Comparison of ENCODE assay signal across 8 cellular contexts in the genomic region with DNA sequence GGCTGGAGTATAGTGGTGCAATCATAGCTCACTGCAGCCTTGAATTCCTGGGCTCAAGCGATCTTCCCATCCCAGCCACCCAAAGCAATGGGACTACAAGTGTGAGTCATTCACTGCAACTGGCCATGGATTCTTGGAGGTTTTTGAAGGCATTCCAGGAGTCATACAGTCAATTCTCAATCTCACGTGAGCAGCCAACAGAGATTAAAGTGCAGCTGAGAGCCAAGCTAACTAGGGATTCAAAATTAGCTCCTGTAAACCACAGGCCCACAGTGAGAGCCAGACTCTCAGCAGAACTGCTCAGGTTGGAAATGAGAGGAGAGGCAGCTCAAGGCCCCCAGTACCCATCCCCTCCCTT. TPM values are rescaled to one million over a fixed set of nuclear protein-coding genes. Genes with fewer than 3 reads are reported as not detected.
DNase-seq lines count a peak whose midpoint lies in the region; ATAC-seq and TF ChIP-seq lines count a peak whose summit lies in the region.

No MANE protein-coding gene starts in this region.

- H3K4me1 ChIP-seq in SJSA1 (replicated peaks), result peaks cover 56% of the 10 kb centered on the region

- H3K27ac ChIP-seq in SJSA1, result peak overlapping the region; percentile 87

- peak; percentile 95 for DNase-seq in GM04503 (ENCODE audit: low read depth)
- DNase-seq in SJSA1 (ENCODE audit: low read depth in 1 of 2, low spot score in 2 of 2), result peak; percentile 81 to 89
- DNase-seq in fibroblast of mammary gland (ENCODE audit: low read depth), result peak; percentile 96
- DNase-seq in retinal pigment epithelial cell (ENCODE audit: low read depth), result peak; percentile 95
- DNase-seq in NCI-H1930 (lab: John Stamatoyannopoulos, UW), result no peak
- DNase-seq in NCI-H526 (lab: John Stamatoyannopoulos, UW), result no peak

- peaks cover 63% of the 10 kb centered on the region for H3K36me3 ChIP-seq in SJSA1

- H3K9me3 ChIP-seq in SJSA1 (replicated peaks), result no peaks in the 10 kb centered on the region

- ATAC-seq in HG03342 (IDR thresholded peaks at IDR 0.05; ENCODE audit: unreplicated experiment) (no peak), HG03139 (IDR thresholded peaks at IDR 0.05; ENCODE audit: unreplicated experiment) (no peak)

- H3K27me3 ChIP-seq in SJSA1 (replicated peaks), result no peaks in the 10 kb centered on the region

- no peak for TF ChIP-seq CTCF in fibroblast of mammary gland (conservative IDR thresholded peaks at IDR 0.05; ENCODE audit: control insufficient read depth, insufficient read depth, low read depth, low read length)
- TF ChIP-seq CTCF in retinal pigment epithelial cell (conservative IDR thresholded peaks at IDR 0.05; ENCODE audit: low read depth, low read length), result no peak

- no peak overlapping the region for H3K4me3 ChIP-seq in SJSA1
- no peak overlapping the region for H3K4me3 ChIP-seq in fibroblast of mammary gland (ENCODE audit: control insufficient read depth, low read depth, low read length)
- no peak overlapping the region for H3K4me3 ChIP-seq in retinal pigment epithelial cell (ENCODE audit: low read length)

RNA-seq across cellular contexts. Expression of a gene that starts 30.2 kb away (rescaled TPM):
- 164 and 347 TPM in 2 replicates for total RNA-seq in SJSA1 (2014; rRNA removed; shearing (Covaris generic))

Comparison
In these comparisons a context has a peak if more than half of its experiments do, and no peak if none do; other contexts are left out.
1. DNase-seq: peak in GM04503 (single experiment), SJSA1 (2 of 2), fibroblast of mammary gland (single experiment) and retinal pigment epithelial cell (single experiment); none in NCI-H1930 (0 of 2) and NCI-H526 (0 of 2).